In genomic region chr19:2454962-2455409, GRCh38 we compare ENCODE assay signal across 1 cellular context.
TF ChIP-seq lines count a peak whose summit lies in the region.

No MANE protein-coding gene starts in this region.

TF ChIP-seq in K562, 482 proteins besides CTCF, POLR2A, EP300 and RAD21 (continued from another document):
- no peak for TF ChIP-seq STAT5A (IDR thresholded peaks at IDR 0.05; ENCODE audit: borderline replicate concordance, low read length)
